ENCODE assay signal across 8 cellular contexts in the genomic region with DNA sequence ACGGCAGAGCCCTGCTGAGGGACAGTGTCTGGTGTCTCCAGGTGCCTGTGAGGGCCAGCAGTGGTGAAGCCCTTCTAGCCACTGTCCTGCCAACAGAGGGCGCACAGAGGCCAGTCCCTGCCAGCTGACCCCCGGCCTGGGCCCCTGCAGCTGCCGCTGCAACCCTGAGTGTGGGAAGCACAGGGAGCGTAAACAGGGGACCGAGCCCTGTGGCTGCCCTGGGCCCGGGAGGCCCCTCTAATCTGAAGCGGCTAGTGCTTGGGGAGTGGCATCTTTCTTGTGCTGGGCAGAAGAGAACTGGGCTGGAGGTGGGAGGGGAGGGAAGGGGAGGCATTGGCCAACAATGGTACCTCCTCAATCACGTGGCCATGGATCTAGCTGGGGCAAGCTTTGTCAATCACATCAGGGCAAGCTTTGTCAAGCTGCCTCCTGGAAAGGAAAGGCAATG. TPM values are rescaled to one million over a fixed set of nuclear protein-coding genes. Genes with fewer than 3 reads are reported as not detected.
DNase-seq lines count a peak whose midpoint lies in the region; ATAC-seq and TF ChIP-seq lines count a peak whose summit lies in the region.

No MANE protein-coding gene starts in this region.

- peaks cover 28 to 39% of the 10 kb centered on the region in 2 donors for H3K4me1 Mint-ChIP-seq in natural killer cell
- H3K4me1 Mint-ChIP-seq in effector memory CD8-positive, alpha-beta T cell (ENCODE audit: low read depth in 2 of 2), result peaks cover 19% of the 10 kb centered on the region in 2 donors

- TF ChIP-seq EP300 in Ishikawa (IDR thresholded peaks at IDR 0.05; ENCODE audit: borderline replicate concordance), result no peak

- no peaks in the 10 kb centered on the region for H3K9me3 Mint-ChIP-seq in natural killer cell
- no peaks in the 10 kb centered on the region for H3K9me3 Mint-ChIP-seq in effector memory CD8-positive, alpha-beta T cell

- H4K20me1 ChIP-seq in DND-41 (ENCODE audit: insufficient read depth, low read length), result no peaks in the 10 kb centered on the region

- TF ChIP-seq RAD21 in Ishikawa (IDR thresholded peaks at IDR 0.05; ENCODE audit: low read depth), result peak; percentile 80

- intact Hi-C loops in natural killer cell (cut with micrococcal nuclease), result no loop called here

- TF ChIP-seq CTCF in DND-41 (IDR thresholded peaks at IDR 0.05; ENCODE audit: borderline replicate concordance, extremely low read depth, low read length, poor library complexity, severe bottlenecking), result peak; percentile 27
- TF ChIP-seq CTCF in natural killer cell (IDR thresholded peaks at IDR 0.05), result peak; percentile 30

- peaks cover 30% of the 10 kb centered on the region for H3K4me1 ChIP-seq in DND-41 (ENCODE audit: insufficient read depth, low read length)

- H2AFZ ChIP-seq in DND-41 (ENCODE audit: low read depth, low read length), result no peak overlapping the region

- no peak overlapping the region for H3K4me3 Mint-ChIP-seq in natural killer cell
- H3K4me3 Mint-ChIP-seq in effector memory CD8-positive, alpha-beta T cell, result no peak overlapping the region

- H3K27me3 Mint-ChIP-seq in natural killer cell (ENCODE audit: low read depth in 2 of 2), result no peaks in the 10 kb centered on the region
- H3K27me3 Mint-ChIP-seq in effector memory CD8-positive, alpha-beta T cell, result no peaks in the 10 kb centered on the region

- DNase-seq in DND-41, result no peak
- DNase-seq in SHP77 (lab: John Stamatoyannopoulos, UW), result peak; percentile 89 to 90
- peak; percentile 46 for DNase-seq in fibroblast of gingiva (ENCODE audit: low read depth)
- no peak for DNase-seq in natural killer cell
- DNase-seq in effector memory CD8-positive, alpha-beta T cell, result no peak
- DNase-seq in stimulated activated CD4-positive, alpha-beta T cell treated with anti-CD3 and anti-CD28 coated beads, Interleukin-1b, Interleukin-23, amount 100 ng/mL, for 48 hours, result no peak

- ATAC-seq in DND-41 (ENCODE audit: insufficient read depth, low read depth) (no peak), natural killer cell (peak in 2 of 3 donors; percentile 43 to 51), GM21619 (IDR thresholded peaks at IDR 0.05; ENCODE audit: unreplicated experiment) (no peak)
- no peak for ATAC-seq in effector memory CD8-positive, alpha-beta T cell (replicated peaks)

- no peaks in the 10 kb centered on the region for H3K27me3 ChIP-seq in DND-41 (ENCODE audit: insufficient read depth, low read length, poor library complexity)

- H3K36me3 Mint-ChIP-seq in natural killer cell, result no peaks in the 10 kb centered on the region
- peaks cover 8% of the 10 kb centered on the region for H3K36me3 Mint-ChIP-seq in effector memory CD8-positive, alpha-beta T cell (ENCODE audit: insufficient read depth)

- no peaks in the 10 kb centered on the region for H3K36me3 ChIP-seq in DND-41 (ENCODE audit: insufficient read depth, low read length)

- H3K4me2 ChIP-seq in DND-41 (ENCODE audit: insufficient read depth, low read length), result no peak overlapping the region

- H3K27ac ChIP-seq in DND-41 (ENCODE audit: low read length), result no peak overlapping the region

- H3K27ac Mint-ChIP-seq in natural killer cell, result no peak overlapping the region
- peak overlapping the region in 1 of 2 donors; percentile 70 for H3K27ac Mint-ChIP-seq in effector memory CD8-positive, alpha-beta T cell

- H3K79me2 ChIP-seq in DND-41 (ENCODE audit: insufficient read depth, low read length), result no peaks in the 10 kb centered on the region

- H3K9ac ChIP-seq in DND-41 (ENCODE audit: low read depth, low read length), result no peak overlapping the region

- H3K4me3 ChIP-seq in DND-41 (ENCODE audit: low read depth in 1 of 2, low read length in 2 of 2), result no peak overlapping the region

- no peaks in the 10 kb centered on the region for H3K9me3 ChIP-seq in DND-41 (ENCODE audit: insufficient read depth, low read length, severe bottlenecking)

TF ChIP-seq in Ishikawa, 13 proteins besides CTCF, POLR2A, EP300 and RAD21:
- TF ChIP-seq ZBTB7A (IDR thresholded peaks at IDR 0.05; ENCODE audit: low read depth), result peak; percentile 94
- TF ChIP-seq, protein P1, sequence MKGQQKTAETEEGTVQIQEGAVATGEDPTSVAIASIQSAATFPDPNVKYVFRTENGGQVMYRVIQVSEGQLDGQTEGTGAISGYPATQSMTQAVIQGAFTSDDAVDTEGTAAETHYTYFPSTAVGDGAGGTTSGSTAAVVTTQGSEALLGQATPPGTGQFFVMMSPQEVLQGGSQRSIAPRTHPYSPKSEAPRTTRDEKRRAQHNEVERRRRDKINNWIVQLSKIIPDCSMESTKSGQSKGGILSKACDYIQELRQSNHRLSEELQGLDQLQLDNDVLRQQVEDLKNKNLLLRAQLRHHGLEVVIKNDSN (IDR thresholded peaks at IDR 0.05), result peak; percentile 95
- no peak for TF ChIP-seq CREB1 (IDR thresholded peaks at IDR 0.05; ENCODE audit: low read depth)
- no peak for TF ChIP-seq TAF1 (IDR thresholded peaks at IDR 0.05; ENCODE audit: low read depth)
- no peak for TF ChIP-seq YY1 (IDR thresholded peaks at IDR 0.05; ENCODE audit: low read depth)
- TF ChIP-seq TEAD4 (IDR thresholded peaks at IDR 0.05), result no peak
- no peak for TF ChIP-seq FOXM1 (IDR thresholded peaks at IDR 0.05; ENCODE audit: borderline replicate concordance, low read depth)
- TF ChIP-seq EGR1 (IDR thresholded peaks at IDR 0.05), result no peak
- peak; percentile 39; the same call in 1 of the 2 replicates for TF ChIP-seq TCF12 (IDR thresholded peaks at IDR 0.05; ENCODE audit: low read depth)
- no peak for TF ChIP-seq NFIC (IDR thresholded peaks at IDR 0.05)
- TF ChIP-seq CEBPB (IDR thresholded peaks at IDR 0.05), result no peak
- TF ChIP-seq, protein P2, sequence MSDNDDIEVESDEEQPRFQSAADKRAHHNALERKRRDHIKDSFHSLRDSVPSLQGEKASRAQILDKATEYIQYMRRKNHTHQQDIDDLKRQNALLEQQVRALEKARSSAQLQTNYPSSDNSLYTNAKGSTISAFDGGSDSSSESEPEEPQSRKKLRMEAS (IDR thresholded peaks at IDR 0.05), result peak; percentile 63; the same call in 1 of the 2 replicates
- TF ChIP-seq, protein P3, sequence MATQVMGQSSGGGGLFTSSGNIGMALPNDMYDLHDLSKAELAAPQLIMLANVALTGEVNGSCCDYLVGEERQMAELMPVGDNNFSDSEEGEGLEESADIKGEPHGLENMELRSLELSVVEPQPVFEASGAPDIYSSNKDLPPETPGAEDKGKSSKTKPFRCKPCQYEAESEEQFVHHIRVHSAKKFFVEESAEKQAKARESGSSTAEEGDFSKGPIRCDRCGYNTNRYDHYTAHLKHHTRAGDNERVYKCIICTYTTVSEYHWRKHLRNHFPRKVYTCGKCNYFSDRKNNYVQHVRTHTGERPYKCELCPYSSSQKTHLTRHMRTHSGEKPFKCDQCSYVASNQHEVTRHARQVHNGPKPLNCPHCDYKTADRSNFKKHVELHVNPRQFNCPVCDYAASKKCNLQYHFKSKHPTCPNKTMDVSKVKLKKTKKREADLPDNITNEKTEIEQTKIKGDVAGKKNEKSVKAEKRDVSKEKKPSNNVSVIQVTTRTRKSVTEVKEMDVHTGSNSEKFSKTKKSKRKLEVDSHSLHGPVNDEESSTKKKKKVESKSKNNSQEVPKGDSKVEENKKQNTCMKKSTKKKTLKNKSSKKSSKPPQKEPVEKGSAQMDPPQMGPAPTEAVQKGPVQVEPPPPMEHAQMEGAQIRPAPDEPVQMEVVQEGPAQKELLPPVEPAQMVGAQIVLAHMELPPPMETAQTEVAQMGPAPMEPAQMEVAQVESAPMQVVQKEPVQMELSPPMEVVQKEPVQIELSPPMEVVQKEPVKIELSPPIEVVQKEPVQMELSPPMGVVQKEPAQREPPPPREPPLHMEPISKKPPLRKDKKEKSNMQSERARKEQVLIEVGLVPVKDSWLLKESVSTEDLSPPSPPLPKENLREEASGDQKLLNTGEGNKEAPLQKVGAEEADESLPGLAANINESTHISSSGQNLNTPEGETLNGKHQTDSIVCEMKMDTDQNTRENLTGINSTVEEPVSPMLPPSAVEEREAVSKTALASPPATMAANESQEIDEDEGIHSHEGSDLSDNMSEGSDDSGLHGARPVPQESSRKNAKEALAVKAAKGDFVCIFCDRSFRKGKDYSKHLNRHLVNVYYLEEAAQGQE (IDR thresholded peaks at IDR 0.05; ENCODE audit: low read depth), result no peak

RNA-seq across cellular contexts. Expression of a gene that starts 34.6 kb away (rescaled TPM):
- 10 to 100 TPM; 81.9 to 87.8 (median 86.2) TPM for total RNA-seq in natural killer cell

RNA-seq across cellular contexts. Expression of a gene that starts 35.3 kb away (rescaled TPM):
- total RNA-seq in natural killer cell, result 1 to 10 TPM; 1.4 to 1.7 (median 1.5) TPM

RNA-seq across cellular contexts. Expression of a gene that starts 35.6 kb away (rescaled TPM):
- total RNA-seq in natural killer cell, result 1 to 10 TPM; 4.8 to 8.0 (median 5.1) TPM

Comparison
In these comparisons a context has a peak if more than half of its experiments do, and no peak if none do; other contexts are left out.
1. ATAC-seq: peak in natural killer cell (2 of 3); none in DND-41 (single experiment), GM21619 (single experiment) and effector memory CD8-positive, alpha-beta T cell (single experiment).
2. DNase-seq: peak in SHP77 (2 of 2) and fibroblast of gingiva (single experiment); none in DND-41 (single experiment), natural killer cell (single experiment), effector memory CD8-positive, alpha-beta T cell (0 of 3) and stimulated activated CD4-positive, alpha-beta T cell treated with anti-CD3 and anti-CD28 coated beads, Interleukin-1b, Interleukin-23, amount 100 ng/mL, for 48 hours (single experiment).